Comparison of ENCODE assay signal across 8 cellular contexts in genomic region chr3:177359601-177360357, GRCh38.
DNase-seq lines count a peak whose midpoint lies in the region; ATAC-seq and TF ChIP-seq lines count a peak whose summit lies in the region.

No MANE protein-coding gene starts in this region.

- H3K27ac Mint-ChIP-seq in activated B cell treated with CpG ODN at 0.5 μM for 24 hours, result peak overlapping the region; percentile 98

- no peaks in the 10 kb centered on the region for H3K27me3 ChIP-seq in spleen (replicated peaks in 1 of 7)

- intact Hi-C loops in activated B cell treated with CpG ODN at 0.5 μM for 24 hours (cut with micrococcal nuclease), result loop anchor here (1.0 to 10.0 kb wide), 15 partner anchors 7 to 1025 kb away; partner anchors contain the start of gene TBL1XR1
- intact Hi-C loops in spleen (cut with DNase I; ENCODE audit: low total_unique reads), result loop anchor here (2.0 to 10.0 kb wide), 2 partner anchors 163 to 305 kb away; partner anchors contain the start of gene TBL1XR1

- no peaks in the 10 kb centered on the region for H3K27me3 Mint-ChIP-seq in activated B cell treated with CpG ODN at 0.5 μM for 24 hours

- H3K4me3 ChIP-seq in spleen, result peak overlapping the region; percentile 28 to 72 (median 35)

- H3K9me3 Mint-ChIP-seq in activated B cell treated with CpG ODN at 0.5 μM for 24 hours, result no peaks in the 10 kb centered on the region

- peaks cover 4% of the 10 kb centered on the region for H3K36me3 Mint-ChIP-seq in activated B cell treated with CpG ODN at 0.5 μM for 24 hours (ENCODE audit: low read depth)

- no peaks in the 10 kb centered on the region for H3K9me3 ChIP-seq in spleen

- H3K4me1 Mint-ChIP-seq in activated B cell treated with CpG ODN at 0.5 μM for 24 hours, result peaks cover 67% of the 10 kb centered on the region

- peak; percentile 95 for DNase-seq in AG08395 (ENCODE audit: low spot score)
- peak; percentile 95 for DNase-seq in NCI-H2227 treated with DMSO at 0.1 percent for 48 hours (lab: John Stamatoyannopoulos, UW)
- peak; percentile 98 for DNase-seq in activated B cell treated with CpG ODN at 0.5 μM for 24 hours
- peak; percentile 49 to 98 (median 89) for DNase-seq in caudate nucleus (lab: John Stamatoyannopoulos, UW)
- DNase-seq in inferior parietal cortex (ENCODE audit: extremely low spot score), result peak; percentile 97
- DNase-seq in spleen, result peak; percentile 99

- ATAC-seq in GM18909 (IDR thresholded peaks at IDR 0.05; ENCODE audit: poor library complexity, unreplicated experiment), result peak; percentile 70
- ATAC-seq in HG03175 (IDR thresholded peaks at IDR 0.05; ENCODE audit: unreplicated experiment), result peak; percentile 75
- peak; percentile 74 for ATAC-seq in activated B cell treated with CpG ODN at 0.5 μM for 24 hours (ENCODE audit: low read depth)

- CTCF ChIA-PET in activated B cell treated with CpG ODN at 0.5 μM for 24 hours (lab: Charles Lee), result interaction anchor here (0.5 to 3.8 kb wide), 13 partner anchors 17 to 487 kb away, joined by 3 to 29 read pairs (median 3); partner anchors contain the start of gene TBL1XR1

- peak overlapping the region; percentile 85 for H3K4me3 Mint-ChIP-seq in activated B cell treated with CpG ODN at 0.5 μM for 24 hours

- H3K36me3 ChIP-seq in spleen, result no peaks in the 10 kb centered on the region

- peaks cover 30 to 65% (median 49%) of the 10 kb centered on the region in 6 donors for H3K4me1 ChIP-seq in spleen

- TF ChIP-seq CTCF in activated B cell treated with CpG ODN at 0.5 μM for 24 hours (IDR thresholded peaks at IDR 0.05) (no peak), spleen (IDR thresholded peaks at IDR 0.05 in 8 of 11, conservative IDR thresholded peaks at IDR 0.05 in 3 of 11) (peak in 4 of 11 experiments; percentile 6 to 21 (median 9))

- TF ChIP-seq POLR2A in spleen (IDR thresholded peaks at IDR 0.05), result peak in 2 of 3 donors; percentile 66 to 68

- POLR2A ChIA-PET in activated B cell treated with CpG ODN at 0.5 μM for 24 hours (lab: Charles Lee), result interaction anchor here (0.6 to 8.0 kb wide), 37 partner anchors 9 to 417 kb away, joined by 3 to 247 read pairs (median 5); partner anchors contain the start of gene TBL1XR1

- H3K27ac ChIP-seq in caudate nucleus (ENCODE audit: low read depth, low read length), result peak overlapping the region; percentile 97
- peak overlapping the region; percentile 77 to 97 (median 94) for H3K27ac ChIP-seq in spleen

- WGBS in spleen, 5 donors, result 0% methylated on average over 23 to 40 of the region's 40 CpGs

Comparison
In these comparisons a context has a peak if more than half of its experiments do, and no peak if none do; other contexts are left out.
1. Peak in every context shown above with its lines: DNase-seq, ATAC-seq, H3K4me3 ChIP-seq and H3K27ac ChIP-seq.